ENCODE assay signal across 20 cellular contexts in genomic region chr5:58260243-58260642, GRCh38.
DNase-seq lines count a peak whose midpoint lies in the region; ATAC-seq and TF ChIP-seq lines count a peak whose summit lies in the region.
"Had no signal": no experiment of that assay in that cellular context is flagged by ENCODE, and none has a peak within 500 bp of the region (broad histone marks: within the 10 kb centered on the region; RNA-seq: fewer than 3 reads in every experiment).

No MANE protein-coding gene starts in this region.

- peaks cover 40% of the 10 kb centered on the region for H3F3A ChIP-seq in GM23248 (ENCODE audit: insufficient read depth)

- H3K27ac ChIP-seq in GM23248, result peak overlapping the region; percentile 73
- H3K27ac ChIP-seq in SJSA1, result peak overlapping the region; percentile 91
- no peak overlapping the region for H3K27ac ChIP-seq in fibroblast of lung (ENCODE audit: insufficient read depth, low read length)
- H3K27ac ChIP-seq in psoas muscle, result peak overlapping the region; percentile 5
- H3K27ac ChIP-seq: SJCRH30 had no signal

- no peak overlapping the region for H3K27ac Mint-ChIP-seq in activated CD4-positive, alpha-beta memory T cell treated with anti-CD3 and anti-CD28 coated beads, Interleukin-2, amount 10 ng/mL, durations not matched to agents 7 days and 5 days
- H3K27ac Mint-ChIP-seq: CD4-positive, alpha-beta T cell; naive thymus-derived CD8-positive, alpha-beta T cell; T-helper 2 cell treated with Interferon-gamma antibody and Interleukin-4, amounts not matched to agents 5 μg/mL and 100 μg/mL, for 36 hours had no signal

- H3K27me3 ChIP-seq in GM23248 (replicated peaks; ENCODE audit: insufficient read depth), result no peaks in the 10 kb centered on the region
- H3K27me3 ChIP-seq in SJSA1 (replicated peaks), result no peaks in the 10 kb centered on the region
- no peaks in the 10 kb centered on the region for H3K27me3 ChIP-seq in fibroblast of lung (ENCODE audit: control insufficient read depth, insufficient read depth, low read length)
- H3K27me3 ChIP-seq in psoas muscle (ENCODE audit: insufficient read depth in 3 of 3, low read length in 2 of 3), result no peaks in the 10 kb centered on the region
- H3K27me3 ChIP-seq: SJCRH30, spleen had no signal

- no peaks in the 10 kb centered on the region for H4K20me1 ChIP-seq in GM23248 (ENCODE audit: insufficient read depth)
- no peaks in the 10 kb centered on the region for H4K20me1 ChIP-seq in fibroblast of lung (ENCODE audit: control insufficient read depth, extremely low read depth, insufficient read depth, low read length)

- H3K4me1 Mint-ChIP-seq in activated CD4-positive, alpha-beta memory T cell treated with anti-CD3 and anti-CD28 coated beads, Interleukin-2, amount 10 ng/mL, durations not matched to agents 7 days and 5 days, result no peaks in the 10 kb centered on the region
- H3K4me1 Mint-ChIP-seq: naive thymus-derived CD8-positive, alpha-beta T cell had no signal

- in situ Hi-C loops in GM23248 (cut with MboI), result no loop called here

- TF ChIP-seq CTCF in fibroblast of lung (conservative IDR thresholded peaks at IDR 0.05 in 1 of 2, IDR thresholded peaks at IDR 0.05 in 1 of 2; ENCODE audit: low read depth in 1 of 2, low read length in 2 of 2) (no peak), psoas muscle (IDR thresholded peaks at IDR 0.05) (no peak)

- POLR2A ChIA-PET in activated CD4-positive, alpha-beta memory T cell treated with anti-CD3 and anti-CD28 coated beads, Interleukin-2, amount 10 ng/mL, durations not matched to agents 7 days and 5 days (lab: Charles Lee), result no interaction called here

- H3K9me3 ChIP-seq in GM23248 (ENCODE audit: low read depth) (no peaks in the 10 kb centered on the region), SJSA1 (replicated peaks) (no peaks in the 10 kb centered on the region), fibroblast of lung (ENCODE audit: control insufficient read depth, insufficient read depth, low read depth, low read length) (no peaks in the 10 kb centered on the region), psoas muscle (no peaks in the 10 kb centered on the region)
- H3K9me3 ChIP-seq: SJCRH30, spleen had no signal

- H3K27me3 Mint-ChIP-seq in activated CD4-positive, alpha-beta memory T cell treated with anti-CD3 and anti-CD28 coated beads, Interleukin-2, amount 10 ng/mL, durations not matched to agents 7 days and 5 days, result no peaks in the 10 kb centered on the region

- WGBS in GM23248 (ENCODE audit: low coverage in 1 of 2, low lambda C conversion rate in 2 of 2, missing lambda C conversion rate in 2 of 2), 2 experiments, result 97 to 98% methylated on average over 2 of the region's 2 CpGs
- WGBS in psoas muscle, 3 donors, result 94 to 98% (median 96%) methylated on average over 2 of the region's 2 CpGs

- H3K4me3 ChIP-seq in GM23248 (peak overlapping the region; percentile 43), SJSA1 (peak overlapping the region; percentile 5; the same call in 1 of the 2 replicates), fibroblast of lung (replicated peaks in 1 of 4; ENCODE audit: control extremely low read depth in 1 of 4, insufficient read depth in 1 of 4, low read depth in 3 of 4, low read length in 4 of 4) (no peak overlapping the region), psoas muscle (no peak overlapping the region)
- H3K4me3 ChIP-seq: lung, SJCRH30, spleen had no signal

- H3K79me2 ChIP-seq in GM23248 (ENCODE audit: insufficient read depth) (no peaks in the 10 kb centered on the region), fibroblast of lung (ENCODE audit: control insufficient read depth, insufficient read depth, low read length) (no peaks in the 10 kb centered on the region)

- peak overlapping the region; percentile 41; the same call in 1 of the 2 replicates for H3K9ac ChIP-seq in GM23248
- no peak overlapping the region for H3K9ac ChIP-seq in fibroblast of lung (ENCODE audit: insufficient read depth, low read length)

- CTCF ChIA-PET in activated CD4-positive, alpha-beta memory T cell treated with anti-CD3 and anti-CD28 coated beads, Interleukin-2, amount 10 ng/mL, durations not matched to agents 7 days and 5 days (lab: Charles Lee), result no interaction called here

- H3K36me3 ChIP-seq in GM23248 (ENCODE audit: low read depth) (no peaks in the 10 kb centered on the region), SJSA1 (no peaks in the 10 kb centered on the region), fibroblast of lung (ENCODE audit: control insufficient read depth, insufficient read depth, low read length) (no peaks in the 10 kb centered on the region), psoas muscle (ENCODE audit: insufficient read depth in 1 of 2, low read depth in 1 of 2) (no peaks in the 10 kb centered on the region)
- H3K36me3 ChIP-seq: SJCRH30, spleen had no signal

- H3K9me2 ChIP-seq in GM23248 (ENCODE audit: insufficient read depth), result no peaks in the 10 kb centered on the region

- intact Hi-C loops in psoas muscle (cut with DNase I), result loop anchor here in 1 of 2 donors (10.0 kb wide), 1 partner anchor 195 kb away; no protein-coding TSS in a partner anchor

- H2AFZ ChIP-seq in GM23248 (no peak overlapping the region), fibroblast of lung (ENCODE audit: low read length) (peak overlapping the region; percentile 3)

- H3K4me1 ChIP-seq in GM23248 (ENCODE audit: insufficient read depth) (peaks cover 36% of the 10 kb centered on the region), SJSA1 (replicated peaks) (peaks cover 41% of the 10 kb centered on the region), fibroblast of lung (ENCODE audit: control insufficient read depth, extremely low read depth, insufficient read depth, low read length) (peaks cover 2% of the 10 kb centered on the region), psoas muscle (peaks cover 5% of the 10 kb centered on the region)

- H3K36me3 Mint-ChIP-seq in activated CD4-positive, alpha-beta memory T cell treated with anti-CD3 and anti-CD28 coated beads, Interleukin-2, amount 10 ng/mL, durations not matched to agents 7 days and 5 days (ENCODE audit: low read depth), result no peaks in the 10 kb centered on the region
- H3K36me3 Mint-ChIP-seq: naive thymus-derived CD8-positive, alpha-beta T cell had no signal

- ATAC-seq in psoas muscle, result no peak
- ATAC-seq in GM19463 (IDR thresholded peaks at IDR 0.05; ENCODE audit: unreplicated experiment), result no peak
- ATAC-seq: activated CD4-positive, CD25-positive, alpha-beta regulatory T cell treated with anti-CD3 and anti-CD28 coated beads, Interleukin-2, amount 50 U/mL, for 24 hours; naive thymus-derived CD8-positive, alpha-beta T cell had no signal

- no peaks in the 10 kb centered on the region for H3K9me3 Mint-ChIP-seq in activated CD4-positive, alpha-beta memory T cell treated with anti-CD3 and anti-CD28 coated beads, Interleukin-2, amount 10 ng/mL, durations not matched to agents 7 days and 5 days
- H3K9me3 Mint-ChIP-seq: CD4-positive, alpha-beta T cell; naive thymus-derived CD8-positive, alpha-beta T cell; T-helper 2 cell treated with Interferon-gamma antibody and Interleukin-4, amounts not matched to agents 5 μg/mL and 100 μg/mL, for 36 hours had no signal

- DNase-seq in GM23248 (no peak), SJSA1 (ENCODE audit: low read depth in 1 of 2, low spot score in 2 of 2) (no peak), fibroblast of lung (ENCODE audit: low read depth in 2 of 2) (no peak), psoas muscle (no peak), NCI-H345 (lab: John Stamatoyannopoulos, UW) (no peak), KG1 (lab: John Stamatoyannopoulos, UW) (no peak)
- DNase-seq in activated CD4-positive, alpha-beta memory T cell treated with anti-CD3 and anti-CD28 coated beads, Interleukin-2, amount 10 ng/mL, durations not matched to agents 7 days and 5 days, result no peak
- DNase-seq: activated naive CD4-positive, alpha-beta T cell treated with anti-CD3 and anti-CD28 coated beads, Interleukin-2, amount 50 U/mL, for 16 hours; activated T-cell treated with anti-CD3 and anti-CD28 coated beads, Interleukin-2, amount 50 U/mL, for 48 hours; CD4-positive, alpha-beta T cell; GOT3; naive thymus-derived CD8-positive, alpha-beta T cell; NCI-H1436 treated with DMSO at 0.1 percent for 48 hours; NCI-H2171; spleen had no signal

- no peak overlapping the region for H3K4me3 Mint-ChIP-seq in activated CD4-positive, alpha-beta memory T cell treated with anti-CD3 and anti-CD28 coated beads, Interleukin-2, amount 10 ng/mL, durations not matched to agents 7 days and 5 days
- H3K4me3 Mint-ChIP-seq: CD4-positive, alpha-beta T cell; naive thymus-derived CD8-positive, alpha-beta T cell; T-helper 2 cell treated with Interferon-gamma antibody and Interleukin-4, amounts not matched to agents 5 μg/mL and 100 μg/mL, for 36 hours had no signal

- H3K4me2 ChIP-seq in GM23248 (ENCODE audit: unreplicated experiment) (peak overlapping the region; percentile 60), fibroblast of lung (ENCODE audit: extremely low read depth, insufficient read depth, low read length) (peak overlapping the region; percentile 68)

Comparison
In these comparisons a context has a peak if more than half of its experiments do, and no peak if none do; other contexts are left out.
1. H3K4me3 ChIP-seq: peak in GM23248 (single experiment) and SJSA1 (single experiment); none in fibroblast of lung (0 of 4) and psoas muscle (single experiment).